Comparison of ENCODE assay signal across 13 cellular contexts in genomic region chr13:73677041-73677589, GRCh38.
A peak's percentile ranks its signal among the peaks of the same experiment; 100 is the strongest.
DNase-seq lines count a peak whose midpoint lies in the region; ATAC-seq and TF ChIP-seq lines count a peak whose summit lies in the region.
"Had no signal": no experiment of that assay in that cellular context is flagged by ENCODE, and none has a peak within 500 bp of the region (broad histone marks: within the 10 kb centered on the region; RNA-seq: fewer than 3 reads in every experiment).

No MANE protein-coding gene starts in this region.

- no TSS peak for BruUV-seq in PC-3 (replicated peaks; lab: Mats Ljungman, UMichigan)

- POLR2A ChIA-PET in PC-3 (lab: Charles Lee; ENCODE audit: unreplicated experiment), result no interaction called here
- POLR2A ChIA-PET in CD8-positive, alpha-beta T cell (lab: Charles Lee), result no interaction called here

- H3F3A ChIP-seq in PC-3 (ENCODE audit: low read length, unreplicated experiment), result no peaks in the 10 kb centered on the region

- peak overlapping the region; percentile 52 for H3K4me2 ChIP-seq in PC-3 (ENCODE audit: low read length)

- H3K4me3 Mint-ChIP-seq in CD8-positive, alpha-beta T cell, result no peak overlapping the region
- H3K4me3 Mint-ChIP-seq: activated CD8-positive, alpha-beta T cell treated with anti-CD3 and anti-CD28 coated beads for 36 hours; IgD-negative memory B cell had no signal

- H3K9me3 Mint-ChIP-seq in CD8-positive, alpha-beta T cell, result no peaks in the 10 kb centered on the region
- H3K9me3 Mint-ChIP-seq: activated CD8-positive, alpha-beta T cell treated with anti-CD3 and anti-CD28 coated beads for 36 hours; IgD-negative memory B cell had no signal

- H3K9me3 ChIP-seq in PC-3 (ENCODE audit: low read length), result no peaks in the 10 kb centered on the region
- no peaks in the 10 kb centered on the region for H3K9me3 ChIP-seq in CD8-positive, alpha-beta T cell (ENCODE audit: low read length)
- H3K9me3 ChIP-seq: psoas muscle had no signal

- DNase-seq in DMS53 treated with DMSO at 0.1 percent for 48 hours (lab: John Stamatoyannopoulos, UW; ENCODE audit: unreplicated experiment) (peak; percentile 26), PC-3 (peak; percentile 71), epithelial cell of prostate (ENCODE audit: low read depth, low spot score) (peak; percentile 96), sciatic nerve (ENCODE audit: low spot score) (no peak), T-helper 9 cell (no peak)
- DNase-seq in CD8-positive, alpha-beta T cell, result no peak
- DNase-seq: activated CD8-positive, alpha-beta T cell treated with anti-CD3 and anti-CD28 coated beads for 36 hours; COR-L47; NCI-H2171; psoas muscle had no signal

- peaks cover 13% of the 10 kb centered on the region for H3K36me3 Mint-ChIP-seq in CD8-positive, alpha-beta T cell
- H3K36me3 Mint-ChIP-seq: IgD-negative memory B cell had no signal

- H4K20me1 ChIP-seq in PC-3 (ENCODE audit: low read length), result no peaks in the 10 kb centered on the region

- H3K27ac ChIP-seq in PC-3 (ENCODE audit: low read length) (peak overlapping the region; percentile 100), epithelial cell of prostate (peak overlapping the region; percentile 99)
- H3K27ac ChIP-seq in CD8-positive, alpha-beta T cell (ENCODE audit: low read depth, low read length), result no peak overlapping the region
- H3K27ac ChIP-seq: psoas muscle had no signal

- H3K4me1 ChIP-seq in PC-3 (ENCODE audit: insufficient read depth, low read length), result peaks cover 51% of the 10 kb centered on the region
- H3K4me1 ChIP-seq in CD8-positive, alpha-beta T cell (ENCODE audit: insufficient read depth, low read length), result no peaks in the 10 kb centered on the region
- H3K4me1 ChIP-seq: psoas muscle had no signal

- H3K27me3 ChIP-seq in PC-3 (ENCODE audit: low read length), result no peaks in the 10 kb centered on the region
- H3K27me3 ChIP-seq in CD8-positive, alpha-beta T cell (ENCODE audit: insufficient read depth, low read length), result no peaks in the 10 kb centered on the region

- H3K36me3 ChIP-seq in PC-3 (ENCODE audit: low read depth, low read length), result no peaks in the 10 kb centered on the region
- no peaks in the 10 kb centered on the region for H3K36me3 ChIP-seq in CD8-positive, alpha-beta T cell (ENCODE audit: insufficient read depth, low read length)

- no peaks in the 10 kb centered on the region for H3K9me2 ChIP-seq in PC-3 (replicated peaks; ENCODE audit: low read length)

- TF ChIP-seq CTCF in PC-3 (conservative IDR thresholded peaks at IDR 0.05; ENCODE audit: low read depth, low read length), result no peak
- TF ChIP-seq CTCF in CD8-positive, alpha-beta T cell (IDR thresholded peaks at IDR 0.05), result no peak

- H2AFZ ChIP-seq in PC-3 (ENCODE audit: low read length), result no peak overlapping the region

- H3K79me2 ChIP-seq in PC-3 (ENCODE audit: low read length), result no peaks in the 10 kb centered on the region

- no peaks in the 10 kb centered on the region for H3K27me3 Mint-ChIP-seq in CD8-positive, alpha-beta T cell (ENCODE audit: low read depth)
- H3K27me3 Mint-ChIP-seq: activated CD8-positive, alpha-beta T cell treated with anti-CD3 and anti-CD28 coated beads for 36 hours; IgD-negative memory B cell had no signal

- CTCF ChIA-PET in PC-3 (lab: Charles Lee), result no interaction called here
- CTCF ChIA-PET in CD8-positive, alpha-beta T cell (lab: Charles Lee), result no interaction called here

- intact Hi-C loops in PC-3 (cut with micrococcal nuclease), result loop anchor here (1.0 to 2.0 kb wide), 2 partner anchors 226 to 248 kb away; no protein-coding TSS in a partner anchor
- intact Hi-C loops in sciatic nerve (cut with DNase I), result no loop called here
- intact Hi-C loops in CD8-positive, alpha-beta T cell (cut with DNase I, micrococcal nuclease), result no loop called here

- peak; percentile 45 for ATAC-seq in PC-3
- ATAC-seq in sciatic nerve, result peak; percentile 46
- no peak for ATAC-seq in HG03378 (IDR thresholded peaks at IDR 0.05; ENCODE audit: unreplicated experiment)
- no peak for ATAC-seq in CD8-positive, alpha-beta T cell
- no peak for ATAC-seq in HG03565 (IDR thresholded peaks at IDR 0.05; ENCODE audit: unreplicated experiment)
- ATAC-seq: activated CD8-positive, alpha-beta T cell treated with anti-CD3 and anti-CD28 coated beads for 36 hours; psoas muscle had no signal

- H3K4me3 ChIP-seq in PC-3 (ENCODE audit: low read length), result no peak overlapping the region
- no peak overlapping the region for H3K4me3 ChIP-seq in CD8-positive, alpha-beta T cell (ENCODE audit: low read depth, low read length)
- H3K4me3 ChIP-seq: psoas muscle had no signal

- no peaks in the 10 kb centered on the region for H3K4me1 Mint-ChIP-seq in CD8-positive, alpha-beta T cell (ENCODE audit: low read depth)

- H3K27ac Mint-ChIP-seq in CD8-positive, alpha-beta T cell, result no peak overlapping the region
- H3K27ac Mint-ChIP-seq: activated CD8-positive, alpha-beta T cell treated with anti-CD3 and anti-CD28 coated beads for 36 hours; IgD-negative memory B cell had no signal

- peak overlapping the region; percentile 84 for H3K9ac ChIP-seq in PC-3 (ENCODE audit: low read length)

Comparison
In these comparisons a context has a peak if more than half of its experiments do, and no peak if none do; other contexts are left out.
1. DNase-seq: peak in DMS53 treated with DMSO at 0.1 percent for 48 hours (single experiment), PC-3 (single experiment) and epithelial cell of prostate (single experiment); none in sciatic nerve (single experiment), CD8-positive, alpha-beta T cell (0 of 7) and T-helper 9 cell (single experiment).
2. ATAC-seq: peak in PC-3 (single experiment) and sciatic nerve (single experiment); none in HG03378 (single experiment), CD8-positive, alpha-beta T cell (single experiment) and HG03565 (single experiment).